ENCODE assay signal across 25 cellular contexts in the genomic region with DNA sequence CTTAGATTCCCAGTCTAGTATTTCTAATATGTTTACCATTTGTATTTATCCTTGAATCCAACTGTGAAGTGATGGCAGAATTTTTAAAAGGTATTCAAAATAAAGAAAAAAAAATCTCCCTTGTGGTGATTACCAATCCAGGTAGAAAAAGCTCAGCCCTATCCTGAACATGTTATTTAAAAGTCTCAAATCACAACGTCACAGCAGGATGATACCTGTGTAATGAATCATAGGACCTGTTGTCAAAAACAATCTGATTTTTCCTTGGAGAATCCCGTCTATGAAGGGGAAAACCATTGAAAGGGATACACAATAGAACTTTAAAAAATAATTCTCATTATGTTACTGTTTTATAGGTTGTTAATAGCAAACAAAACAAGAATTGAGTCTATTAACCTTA.
A peak's percentile ranks its signal among the peaks of the same experiment; 100 is the strongest.
DNase-seq lines count a peak whose midpoint lies in the region; ATAC-seq, FAIRE-seq and TF ChIP-seq lines count a peak whose summit lies in the region.
"Had no signal": no experiment of that assay in that cellular context is flagged by ENCODE, and none has a peak within 500 bp of the region (broad histone marks: within the 10 kb centered on the region; RNA-seq: fewer than 3 reads in every experiment).

No MANE protein-coding gene starts in this region.

- no peaks in the 10 kb centered on the region for H3K9me3 Mint-ChIP-seq in chondrocyte (ENCODE audit: low read depth)
- H3K9me3 Mint-ChIP-seq: CD4-positive, alpha-beta T cell; CD8-positive, alpha-beta memory T cell had no signal

- no peak for TF ChIP-seq POLR2A in A549 (IDR thresholded peaks at IDR 0.05; ENCODE audit: low read length)
- no peak for TF ChIP-seq POLR2A in ovary (IDR thresholded peaks at IDR 0.05)

- H4K20me1 ChIP-seq in smooth muscle cell (ENCODE audit: low read depth) = peaks cover 6% of the 10 kb centered on the region
- H4K20me1 ChIP-seq: BLaER1 treated with 17β-estradiol and CSF1 and Interleukin-3, amounts not matched to agents 10 nM and 100 nM had no signal

- ATAC-seq in A549 = no peak

- H3K4me2 ChIP-seq in A549 (no peak overlapping the region), smooth muscle cell (no peak overlapping the region)
- H3K4me2 ChIP-seq: BLaER1 treated with 17β-estradiol and CSF1 and Interleukin-3, amounts not matched to agents 10 nM and 100 nM had no signal

- DNase-seq in A549 (ENCODE audit: low read depth in 1 of 2, low spot score in 1 of 2) = no peak
- no peak for DNase-seq in chondrocyte (ENCODE audit: low spot score)
- DNase-seq in smooth muscle cell (lab: John Stamatoyannopoulos, UW; ENCODE audit: unreplicated experiment) = no peak
- DNase-seq in ovary = no peak
- DNase-seq in inferior parietal cortex (ENCODE audit: extremely low spot score) = no peak
- DNase-seq in OCI-M1 (lab: John Stamatoyannopoulos, UW) = no peak
- DNase-seq: ACHN; AML-193; BE2C; CD4-positive, alpha-beta T cell; CD8-positive, alpha-beta memory T cell; DMS 273 treated with DMSO at 0.1 percent for 48 hours; DMS53; DMS79 treated with DMSO at 0.1 percent for 48 hours; GF-D8; GOT3 had no signal

- no peak overlapping the region for H2AFZ ChIP-seq in smooth muscle cell (ENCODE audit: low read depth)

- no peaks in the 10 kb centered on the region for H3K27me3 Mint-ChIP-seq in chondrocyte (ENCODE audit: low read depth)

- TF ChIP-seq CTCF in A549 (IDR thresholded peaks at IDR 0.05) (no peak), chondrocyte (IDR thresholded peaks at IDR 0.05) (no peak), smooth muscle cell (IDR thresholded peaks at IDR 0.05; ENCODE audit: borderline replicate concordance, insufficient read depth, poor library complexity, severe bottlenecking) (no peak), ovary (IDR thresholded peaks at IDR 0.05) (no peak)

- CTCF ChIA-PET in A549 (lab: Yijun Ruan, JAX) = interaction anchor here (0.8 to 1.8 kb wide), 3 partner anchors 30 to 267 kb away, joined by 3 to 5 read pairs (median 3); no protein-coding TSS in a partner anchor

- TF ChIP-seq RAD21 in A549 (conservative IDR thresholded peaks at IDR 0.05 in 1 of 2, IDR thresholded peaks at IDR 0.05 in 1 of 2) = no peak

- intact Hi-C loops in ovary (cut with DNase I) = no loop called here

- POLR2A ChIA-PET in A549 (lab: Yijun Ruan, JAX) = no interaction called here

- H3K27me3 ChIP-seq in smooth muscle cell (ENCODE audit: low read depth) (no peaks in the 10 kb centered on the region), ovary (no peaks in the 10 kb centered on the region)
- H3K27me3 ChIP-seq: BE2C; BLaER1 treated with 17β-estradiol and CSF1 and Interleukin-3, amounts not matched to agents 10 nM and 100 nM had no signal

- peaks cover 23% of the 10 kb centered on the region for H3K4me1 Mint-ChIP-seq in chondrocyte (ENCODE audit: low read depth)
- H3K4me1 Mint-ChIP-seq: CD14-positive monocyte; CD8-positive, alpha-beta memory T cell had no signal

- H3K36me3 ChIP-seq in smooth muscle cell (ENCODE audit: low read depth) = peaks cover 13% of the 10 kb centered on the region
- H3K36me3 ChIP-seq in ovary = no peaks in the 10 kb centered on the region

- H3K27ac Mint-ChIP-seq in chondrocyte (ENCODE audit: unreplicated experiment) = peak overlapping the region; percentile 2
- H3K27ac Mint-ChIP-seq: CD14-positive monocyte; CD4-positive, alpha-beta T cell had no signal

- H3K27ac ChIP-seq in A549 (no peak overlapping the region), smooth muscle cell (ENCODE audit: low read depth) (peak overlapping the region; percentile 75), ovary (no peak overlapping the region)
- H3K27ac ChIP-seq: 22Rv1; BLaER1 treated with 17β-estradiol and CSF1 and Interleukin-3, amounts not matched to agents 10 nM and 100 nM had no signal

- H3K4me1 ChIP-seq in A549 = peaks cover 42% of the 10 kb centered on the region
- peaks cover 23% of the 10 kb centered on the region for H3K4me1 ChIP-seq in smooth muscle cell (ENCODE audit: low read depth)
- H3K4me1 ChIP-seq in ovary (ENCODE audit: insufficient read depth) = peaks cover 2% of the 10 kb centered on the region

- H3F3A ChIP-seq in smooth muscle cell (ENCODE audit: low read depth) = no peaks in the 10 kb centered on the region

- H3K4me3 ChIP-seq in A549 (no peak overlapping the region), smooth muscle cell (no peak overlapping the region), ovary (no peak overlapping the region)
- H3K4me3 ChIP-seq: BLaER1 treated with 17β-estradiol and CSF1 and Interleukin-3, amounts not matched to agents 10 nM and 100 nM; HAP-1 had no signal

- FAIRE-seq in A549 (lab: Jason Lieb, UNC) (peak; percentile 84), TTC549 (lab: Jason Lieb, UNC) (peak; percentile 22)
- FAIRE-seq: A204.1, GM12891, GM18507, H54 had no signal

- no peak for TF ChIP-seq EP300 in A549 (IDR thresholded peaks at IDR 0.05)
- no peak for TF ChIP-seq EP300 in ovary (IDR thresholded peaks at IDR 0.05)

- 47% methylated on average over 2 of the region's 2 CpGs for WGBS in A549 (ENCODE audit: missing lambda C conversion rate)
- 80% methylated on average over 2 of the region's 2 CpGs for WGBS in smooth muscle cell (ENCODE audit: low lambda C conversion rate)
- 84 to 94% (median 90%) methylated on average over 2 of the region's 2 CpGs for WGBS in ovary, 3 donors

- peaks cover 19% of the 10 kb centered on the region for H3K36me3 Mint-ChIP-seq in chondrocyte (ENCODE audit: low read depth)
- H3K36me3 Mint-ChIP-seq: CD14-positive monocyte had no signal

- H3K9me3 ChIP-seq in A549 = no peaks in the 10 kb centered on the region
- H3K9me3 ChIP-seq in smooth muscle cell (replicated peaks; ENCODE audit: low read depth) = no peaks in the 10 kb centered on the region
- H3K9me3 ChIP-seq in ovary = no peaks in the 10 kb centered on the region
- H3K9me3 ChIP-seq: BE2C; BLaER1 treated with 17β-estradiol and CSF1 and Interleukin-3, amounts not matched to agents 10 nM and 100 nM; HAP-1 had no signal

- H3K4me3 Mint-ChIP-seq in chondrocyte (ENCODE audit: unreplicated experiment) = no peak overlapping the region
- H3K4me3 Mint-ChIP-seq: CD14-positive monocyte; CD4-positive, alpha-beta T cell; CD8-positive, alpha-beta memory T cell had no signal

- H3K79me2 ChIP-seq in smooth muscle cell (ENCODE audit: low read depth) = peaks cover 9% of the 10 kb centered on the region

- H3K9ac ChIP-seq in smooth muscle cell (ENCODE audit: low read depth) = peak overlapping the region; percentile 42
- H3K9ac ChIP-seq: BLaER1 treated with 17β-estradiol and CSF1 and Interleukin-3, amounts not matched to agents 10 nM and 100 nM had no signal

TF ChIP-seq in A549, 52 proteins besides CTCF, POLR2A, EP300 and RAD21:
- TF ChIP-seq FOXS1 (CRISPR knock-in tag; IDR thresholded peaks at IDR 0.05) (no peak), MAZ (IDR thresholded peaks at IDR 0.05; ENCODE audit: borderline replicate concordance, low read depth, low read length) (no peak)
